In genomic region chr12:123571343-123571813, GRCh38 we compare ENCODE assay signal across 2 cellular contexts.
TF ChIP-seq lines count a peak whose summit lies in the region.

No MANE protein-coding gene starts in this region.

TF ChIP-seq in IMR-90, 13 proteins besides CTCF, POLR2A, EP300 and RAD21:
- TF ChIP-seq MXI1 (IDR thresholded peaks at IDR 0.05; ENCODE audit: borderline replicate concordance, low read depth, low read length) (no peak), NFE2L2 (IDR thresholded peaks at IDR 0.05; ENCODE audit: low read depth, low read length) (0 out of 2 replicates have a peak, but pooled peaks have one; percentile 28), CHD1 (IDR thresholded peaks at IDR 0.05; ENCODE audit: low read depth, low read length) (no peak), CEBPB (IDR thresholded peaks at IDR 0.05; ENCODE audit: low read depth, low read length) (peak; percentile 50; the same call in 1 of the 2 replicates), USF2 (IDR thresholded peaks at IDR 0.05; ENCODE audit: low read depth, low read length) (peak; percentile 85), MAFK (IDR thresholded peaks at IDR 0.05; ENCODE audit: low read depth, low read length) (peak; percentile 29; the same call in 1 of the 2 replicates), BHLHE40 (IDR thresholded peaks at IDR 0.05; ENCODE audit: low read depth, low read length) (no peak), FOS (IDR thresholded peaks at IDR 0.05; ENCODE audit: low read depth, low read length) (no peak)

TF ChIP-seq in K562, 482 proteins besides CTCF, POLR2A, EP300 and RAD21 (continues in another document):
- no peak for TF ChIP-seq SMARCA5 (IDR thresholded peaks at IDR 0.05)
- TF ChIP-seq TFE3 (CRISPR knock-in tag; IDR thresholded peaks at IDR 0.05): peak; percentile 82
- no peak for TF ChIP-seq ETV6 (IDR thresholded peaks at IDR 0.05; ENCODE audit: borderline replicate concordance in 1 of 2, low read depth in 2 of 2, low read length in 1 of 2)
- TF ChIP-seq ETV6 (CRISPR knock-in tag; IDR thresholded peaks at IDR 0.05; ENCODE audit: borderline replicate concordance): no peak
- no peak for TF ChIP-seq E2F6 (IDR thresholded peaks at IDR 0.05; ENCODE audit: borderline replicate concordance in 1 of 2, extremely low read depth in 1 of 2, insufficient read depth in 1 of 2, insufficient read length in 1 of 2, low read depth in 1 of 2, low read length in 1 of 2, poor library complexity in 1 of 2, severe bottlenecking in 1 of 2)
- peak; percentile 35 for TF ChIP-seq CBFA2T2 (conservative IDR thresholded peaks at IDR 0.05)
- 0 out of 2 replicates have a peak, but pooled peaks have one; percentile 11 for TF ChIP-seq NFE2 (IDR thresholded peaks at IDR 0.05; ENCODE audit: low read depth)
- no peak for TF ChIP-seq RHOXF2B (CRISPR knock-in tag; conservative IDR thresholded peaks at IDR 0.05)
- peak; percentile 80 for TF ChIP-seq NFIC (IDR thresholded peaks at IDR 0.05)
- TF ChIP-seq PHF20 (IDR thresholded peaks at IDR 0.05; ENCODE audit: partially characterized antibody): peak; percentile 26
- TF ChIP-seq CBFB (CRISPR knock-in tag; IDR thresholded peaks at IDR 0.05): no peak
- peak in 1 of 2 experiments; percentile 80 for TF ChIP-seq AFF1 (IDR thresholded peaks at IDR 0.05; ENCODE audit: low read depth in 1 of 2, partially characterized antibody in 2 of 2)
- peak; percentile 66 for TF ChIP-seq ZNF316 (IDR thresholded peaks at IDR 0.05)
- peak; percentile 98 for TF ChIP-seq ZNF12 (CRISPR knock-in tag; IDR thresholded peaks at IDR 0.05)
- no peak for TF ChIP-seq HMG20B (CRISPR knock-in tag; IDR thresholded peaks at IDR 0.05)
- no peak for TF ChIP-seq ETS1 (conservative IDR thresholded peaks at IDR 0.05; ENCODE audit: control insufficient read depth, low read depth, low read length)
- TF ChIP-seq SRF (CRISPR knock-in tag; IDR thresholded peaks at IDR 0.05): no peak
- TF ChIP-seq MTA3 (IDR thresholded peaks at IDR 0.05; ENCODE audit: borderline replicate concordance): no peak
- TF ChIP-seq ZNF174 (CRISPR knock-in tag; IDR thresholded peaks at IDR 0.05): no peak
- no peak for TF ChIP-seq ATF1 (CRISPR knock-in tag; IDR thresholded peaks at IDR 0.05)
- peak; percentile 34; the same call in 1 of the 2 replicates for TF ChIP-seq ATF1 (tag; IDR thresholded peaks at IDR 0.05)
- TF ChIP-seq ATF7 (IDR thresholded peaks at IDR 0.05): 0 out of 2 replicates have a peak, but pooled peaks have one; percentile 20
- peak; percentile 90 for TF ChIP-seq USF1 (CRISPR knock-in tag; IDR thresholded peaks at IDR 0.05)
- peak; percentile 34; the same call in 1 of the 2 replicates for TF ChIP-seq MGA (IDR thresholded peaks at IDR 0.05)
- TF ChIP-seq CEBPG (CRISPR knock-in tag; IDR thresholded peaks at IDR 0.05): no peak
- TF ChIP-seq CEBPG (tag; conservative IDR thresholded peaks at IDR 0.05 in 1 of 2, IDR thresholded peaks at IDR 0.05 in 1 of 2): no peak
- TF ChIP-seq TOE1 (IDR thresholded peaks at IDR 0.05; ENCODE audit: borderline replicate concordance): peak; percentile 94
- TF ChIP-seq TOE1 (CRISPR knock-in tag; IDR thresholded peaks at IDR 0.05; ENCODE audit: borderline replicate concordance, low read depth): no peak
- TF ChIP-seq ZNF23 (CRISPR knock-in tag; IDR thresholded peaks at IDR 0.05): no peak
- peak; percentile 50 for TF ChIP-seq CREM (IDR thresholded peaks at IDR 0.05; ENCODE audit: low read depth)
- no peak for TF ChIP-seq ZNF384 (IDR thresholded peaks at IDR 0.05; ENCODE audit: low read depth, low read length)
- no peak for TF ChIP-seq NR3C1 (CRISPR knock-in tag; IDR thresholded peaks at IDR 0.05)
- peak; percentile 43; the same call in 1 of the 2 replicates for TF ChIP-seq MYC (IDR thresholded peaks at IDR 0.05; ENCODE audit: low read depth, low read length)
- TF ChIP-seq MYC (CRISPR knock-in tag; IDR thresholded peaks at IDR 0.05; ENCODE audit: borderline replicate concordance, low read depth): no peak
- no peak for TF ChIP-seq ZNF431 (CRISPR knock-in tag; IDR thresholded peaks at IDR 0.05)
- TF ChIP-seq NR2C1 (IDR thresholded peaks at IDR 0.05): 0 out of 2 replicates have a peak, but pooled peaks have one; percentile 37
- no peak for TF ChIP-seq NR2C1 (tag; IDR thresholded peaks at IDR 0.05)
- TF ChIP-seq PHTF2 (CRISPR knock-in tag; IDR thresholded peaks at IDR 0.05): no peak
- TF ChIP-seq JUNB (CRISPR knock-in tag; conservative IDR thresholded peaks at IDR 0.05): no peak
- TF ChIP-seq MCM7 (IDR thresholded peaks at IDR 0.05): no peak
- no peak for TF ChIP-seq CBX8 (IDR thresholded peaks at IDR 0.05; ENCODE audit: borderline replicate concordance, extremely low read depth, low read depth, low read length, poor library complexity, severe bottlenecking)
- TF ChIP-seq TEAD1 (CRISPR knock-in tag; IDR thresholded peaks at IDR 0.05): 0 out of 4 replicates have a peak, but pooled peaks of 1 of the 2 experiments have one; percentile 18
